Comparison of ENCODE assay signal across 9 cellular contexts in genomic region chr3:50323614-50324199, GRCh38.
DNase-seq lines count a peak whose midpoint lies in the region; ATAC-seq and TF ChIP-seq lines count a peak whose summit lies in the region.
"Had no signal": no experiment of that assay in that cellular context is flagged by ENCODE, and none has a peak within 500 bp of the region (broad histone marks: within the 10 kb centered on the region; RNA-seq: fewer than 3 reads in every experiment).

No MANE protein-coding gene starts in this region.

- H3K4me3 ChIP-seq in astrocyte of the cerebellum (ENCODE audit: low read depth, low read length), result no peak overlapping the region

- no peak for ATAC-seq in stimulated activated effector memory CD8-positive, alpha-beta T cell treated with anti-CD3 and anti-CD28 coated beads, Interleukin-12 subunit alpha, Interleukin-12 subunit beta, amount 100 ng/mL, for 72 hours
- ATAC-seq in GM21390 (IDR thresholded peaks at IDR 0.05; ENCODE audit: unreplicated experiment), result no peak

- in situ Hi-C loops in GM18951 (cut with MboI; ENCODE audit: low sequenced_read_pairs, unreplicated experiment) (no loop called here), astrocyte of the cerebellum (cut with HindIII; ENCODE audit: low sequenced_read_pairs) (no loop called here)

- H3K27ac ChIP-seq in layer of hippocampus (ENCODE audit: low read depth, low read length), result peak overlapping the region; percentile 79

- peak overlapping the region; percentile 78 for H3K4me3 Mint-ChIP-seq in stimulated activated effector memory CD8-positive, alpha-beta T cell treated with anti-CD3 and anti-CD28 coated beads, Interleukin-12 subunit alpha, Interleukin-12 subunit beta, amount 100 ng/mL, for 72 hours

- TF ChIP-seq POLR2A in GM18951 (IDR thresholded peaks at IDR 0.05; ENCODE audit: extremely low read depth, insufficient read depth, insufficient read length), result peak; percentile 19

- TF ChIP-seq CTCF in astrocyte of the cerebellum (IDR thresholded peaks at IDR 0.05; ENCODE audit: low read depth, low read length, missing control alignments), result peak; percentile 2

- H3K36me3 Mint-ChIP-seq in stimulated activated effector memory CD8-positive, alpha-beta T cell treated with anti-CD3 and anti-CD28 coated beads, Interleukin-12 subunit alpha, Interleukin-12 subunit beta, amount 100 ng/mL, for 72 hours, result peaks cover 33% of the 10 kb centered on the region

- H3K4me1 Mint-ChIP-seq in stimulated activated effector memory CD8-positive, alpha-beta T cell treated with anti-CD3 and anti-CD28 coated beads, Interleukin-12 subunit alpha, Interleukin-12 subunit beta, amount 100 ng/mL, for 72 hours, result peaks cover 50% of the 10 kb centered on the region

- no peaks in the 10 kb centered on the region for H3K9me3 Mint-ChIP-seq in stimulated activated effector memory CD8-positive, alpha-beta T cell treated with anti-CD3 and anti-CD28 coated beads, Interleukin-12 subunit alpha, Interleukin-12 subunit beta, amount 100 ng/mL, for 72 hours

- no peaks in the 10 kb centered on the region for H3K27me3 ChIP-seq in layer of hippocampus (ENCODE audit: control insufficient read depth, insufficient read depth, low read length)

- DNase-seq in astrocyte of the cerebellum (ENCODE audit: low read depth), result no peak
- no peak for DNase-seq in stimulated activated effector memory CD8-positive, alpha-beta T cell treated with anti-CD3 and anti-CD28 coated beads, Interleukin-12 subunit alpha, Interleukin-12 subunit beta, amount 100 ng/mL, for 72 hours (ENCODE audit: low spot score in 2 of 2)
- no peak for DNase-seq in RPMI8226
- DNase-seq in 8988T, result no peak
- no peak for DNase-seq in GF-D8 (lab: John Stamatoyannopoulos, UW)
- DNase-seq: NCI-H1436 treated with DMSO at 0.1 percent for 48 hours had no signal

- H3K27ac Mint-ChIP-seq in stimulated activated effector memory CD8-positive, alpha-beta T cell treated with anti-CD3 and anti-CD28 coated beads, Interleukin-12 subunit alpha, Interleukin-12 subunit beta, amount 100 ng/mL, for 72 hours, result peak overlapping the region; percentile 91
